In genomic region chr10:124354411-124355382, GRCh38 we compare ENCODE assay signal across 8 cellular contexts.
DNase-seq lines count a peak whose midpoint lies in the region; ATAC-seq, FAIRE-seq and TF ChIP-seq lines count a peak whose summit lies in the region.

No MANE protein-coding gene starts in this region.

- H3K4me3 Mint-ChIP-seq in CD14-positive monocyte = peak overlapping the region; percentile 75 to 91

- H3K9me3 ChIP-seq in neuron (ENCODE audit: low read length) = no peaks in the 10 kb centered on the region

- ATAC-seq in GM21423 (IDR thresholded peaks at IDR 0.05; ENCODE audit: unreplicated experiment) = peak; percentile 52

- FAIRE-seq in urothelium cell line (lab: Jason Lieb, UNC) = no peak

- H2AFZ ChIP-seq in neuron (ENCODE audit: low read depth, low read length) = peak overlapping the region; percentile 31

- H3K27me3 Mint-ChIP-seq in CD14-positive monocyte (ENCODE audit: low read depth in 3 of 3) = peaks cover 8 to 14% (median 8%) of the 10 kb centered on the region in 3 donors

- no peaks in the 10 kb centered on the region for H3K4me1 ChIP-seq in neuron (ENCODE audit: insufficient read depth, low read length)

- peaks cover 17% of the 10 kb centered on the region for H3K4me1 Mint-ChIP-seq in CD14-positive monocyte

- peaks cover 6% of the 10 kb centered on the region for H3K27me3 ChIP-seq in neuron (ENCODE audit: insufficient read depth, low read length)

- intact Hi-C loops in CD14-positive monocyte (cut with micrococcal nuclease) = no loop called here

- H3K9me3 Mint-ChIP-seq in CD14-positive monocyte = peaks cover 2 to 14% (median 7%) of the 10 kb centered on the region in 7 donors

- TF ChIP-seq CTCF in CD14-positive monocyte (IDR thresholded peaks at IDR 0.05) (no peak), fibroblast of mammary gland (conservative IDR thresholded peaks at IDR 0.05; ENCODE audit: control insufficient read depth, insufficient read depth, low read depth, low read length) (no peak)

- DNase-seq in CD14-positive monocyte (ENCODE audit: low spot score) (peak; percentile 76), NCI-H1436 treated with DMSO at 0.1 percent for 48 hours (lab: John Stamatoyannopoulos, UW) (peak; percentile 95), fibroblast of mammary gland (ENCODE audit: low read depth) (peak; percentile 67), urothelium cell line (ENCODE audit: low spot score) (peak; percentile 76), cerebellum (ENCODE audit: low spot score) (no peak)
- DNase-seq in activated CD4-positive, alpha-beta T cell treated with anti-CD3 and anti-CD28 coated beads, Interleukin-2, amount 50 U/mL, for 1 hour = peak; percentile 8

- no peaks in the 10 kb centered on the region for H3K36me3 ChIP-seq in neuron (ENCODE audit: insufficient read depth, low read length)

- peak overlapping the region; percentile 82 to 94 (median 91) for H3K27ac Mint-ChIP-seq in CD14-positive monocyte

- H3K4me3 ChIP-seq in fibroblast of mammary gland (ENCODE audit: control insufficient read depth, low read depth, low read length) = peak overlapping the region; percentile 52
- peak overlapping the region; percentile 23 for H3K4me3 ChIP-seq in neuron (ENCODE audit: low read length)

- H3K36me3 Mint-ChIP-seq in CD14-positive monocyte = peaks cover 4% of the 10 kb centered on the region in 2 donors
